Comparison of ENCODE assay signal across 2 cellular contexts in the genomic region with DNA sequence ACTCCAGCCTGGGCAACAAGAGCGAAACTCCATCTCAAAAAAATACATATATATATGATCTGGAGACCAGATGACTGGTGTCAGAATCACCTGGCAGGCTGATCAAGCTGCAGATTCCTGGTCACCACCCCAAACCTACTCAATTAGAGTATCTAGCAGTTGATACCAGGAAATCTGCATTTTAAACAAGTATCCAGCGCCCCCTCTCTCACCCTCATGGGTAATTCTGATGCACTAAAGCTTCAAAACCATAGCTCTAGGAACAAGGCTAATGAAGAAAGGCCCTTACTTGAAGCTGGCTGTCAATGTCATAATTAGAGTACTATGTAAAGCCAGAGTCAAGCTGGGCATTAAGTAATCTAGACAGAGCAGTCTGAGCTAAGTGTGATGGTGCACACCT.
TF ChIP-seq lines count a peak whose summit lies in the region.

No MANE protein-coding gene starts in this region.

TF ChIP-seq in H1, 55 proteins besides CTCF, POLR2A, EP300 and RAD21:
- TF ChIP-seq RXRA (IDR thresholded peaks at IDR 0.05; ENCODE audit: insufficient read depth, low read depth, low read length) (no peak), KDM4A (IDR thresholded peaks at IDR 0.05; ENCODE audit: low read depth, low read length, severe bottlenecking) (no peak), YY1 (IDR thresholded peaks at IDR 0.05; ENCODE audit: low read depth, low read length) (no peak), SIX5 (IDR thresholded peaks at IDR 0.05; ENCODE audit: low read depth, low read length) (no peak), TCF12 (IDR thresholded peaks at IDR 0.05; ENCODE audit: low read depth, low read length) (no peak), CBX5 (IDR thresholded peaks at IDR 0.05; ENCODE audit: low read depth, low read length) (no peak), HDAC6 (IDR thresholded peaks at IDR 0.05; ENCODE audit: low read depth, low read length) (no peak), CEBPB (IDR thresholded peaks at IDR 0.05; ENCODE audit: low read depth, low read length) (no peak), EZH2 (IDR thresholded peaks at IDR 0.05; ENCODE audit: low read depth, low read length, severe bottlenecking) (no peak), JUN (IDR thresholded peaks at IDR 0.05; ENCODE audit: low read depth, low read length) (no peak), CREB1 (IDR thresholded peaks at IDR 0.05) (no peak), NANOG (IDR thresholded peaks at IDR 0.05; ENCODE audit: insufficient read depth, low read depth, low read length, poor library complexity, severe bottlenecking) (no peak), MAFK (IDR thresholded peaks at IDR 0.05; ENCODE audit: low read depth, low read length) (no peak), TAF1 (IDR thresholded peaks at IDR 0.05; ENCODE audit: low read depth, low read length) (no peak)
- TF ChIP-seq, protein P1, sequence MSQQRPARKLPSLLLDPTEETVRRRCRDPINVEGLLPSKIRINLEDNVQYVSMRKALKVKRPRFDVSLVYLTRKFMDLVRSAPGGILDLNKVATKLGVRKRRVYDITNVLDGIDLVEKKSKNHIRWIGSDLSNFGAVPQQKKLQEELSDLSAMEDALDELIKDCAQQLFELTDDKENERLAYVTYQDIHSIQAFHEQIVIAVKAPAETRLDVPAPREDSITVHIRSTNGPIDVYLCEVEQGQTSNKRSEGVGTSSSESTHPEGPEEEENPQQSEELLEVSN (IDR thresholded peaks at IDR 0.05), result no peak
- TF ChIP-seq, protein P2, sequence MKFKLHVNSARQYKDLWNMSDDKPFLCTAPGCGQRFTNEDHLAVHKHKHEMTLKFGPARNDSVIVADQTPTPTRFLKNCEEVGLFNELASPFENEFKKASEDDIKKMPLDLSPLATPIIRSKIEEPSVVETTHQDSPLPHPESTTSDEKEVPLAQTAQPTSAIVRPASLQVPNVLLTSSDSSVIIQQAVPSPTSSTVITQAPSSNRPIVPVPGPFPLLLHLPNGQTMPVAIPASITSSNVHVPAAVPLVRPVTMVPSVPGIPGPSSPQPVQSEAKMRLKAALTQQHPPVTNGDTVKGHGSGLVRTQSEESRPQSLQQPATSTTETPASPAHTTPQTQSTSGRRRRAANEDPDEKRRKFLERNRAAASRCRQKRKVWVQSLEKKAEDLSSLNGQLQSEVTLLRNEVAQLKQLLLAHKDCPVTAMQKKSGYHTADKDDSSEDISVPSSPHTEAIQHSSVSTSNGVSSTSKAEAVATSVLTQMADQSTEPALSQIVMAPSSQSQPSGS (IDR thresholded peaks at IDR 0.05; ENCODE audit: low read length), result no peak
- TF ChIP-seq, protein P3, sequence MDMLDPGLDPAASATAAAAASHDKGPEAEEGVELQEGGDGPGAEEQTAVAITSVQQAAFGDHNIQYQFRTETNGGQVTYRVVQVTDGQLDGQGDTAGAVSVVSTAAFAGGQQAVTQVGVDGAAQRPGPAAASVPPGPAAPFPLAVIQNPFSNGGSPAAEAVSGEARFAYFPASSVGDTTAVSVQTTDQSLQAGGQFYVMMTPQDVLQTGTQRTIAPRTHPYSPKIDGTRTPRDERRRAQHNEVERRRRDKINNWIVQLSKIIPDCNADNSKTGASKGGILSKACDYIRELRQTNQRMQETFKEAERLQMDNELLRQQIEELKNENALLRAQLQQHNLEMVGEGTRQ (IDR thresholded peaks at IDR 0.05; ENCODE audit: low read length), result no peak

TF ChIP-seq in SK-N-SH, 30 proteins besides CTCF, POLR2A, EP300 and RAD21:
- TF ChIP-seq SIN3A (IDR thresholded peaks at IDR 0.05; ENCODE audit: borderline replicate concordance, low read depth, low read length) (no peak), SMC3 (IDR thresholded peaks at IDR 0.05; ENCODE audit: low read depth, low read length) (no peak), GABPA (IDR thresholded peaks at IDR 0.05; ENCODE audit: low read depth) (no peak)
